In genomic region chr18:54712315-54712714, GRCh38 we compare ENCODE assay signal across 11 cellular contexts.
DNase-seq lines count a peak whose midpoint lies in the region; ATAC-seq, FAIRE-seq and TF ChIP-seq lines count a peak whose summit lies in the region.
"Had no signal": no experiment of that assay in that cellular context is flagged by ENCODE, and none has a peak within 500 bp of the region (broad histone marks: within the 10 kb centered on the region; RNA-seq: fewer than 3 reads in every experiment).

No MANE protein-coding gene starts in this region.

- H3K27me3 Mint-ChIP-seq in stimulated activated memory B cell treated with anti-CD40 and anti-IgM and Interleukin-4, amounts not matched to agents 10 μg/mL and 1 μg/mL and 100 μg/mL, for 72 hours: peaks cover 19% of the 10 kb centered on the region

- H4K20me1 ChIP-seq in endothelial cell of umbilical vein (replicated peaks; ENCODE audit: control insufficient read depth, extremely low read depth, insufficient read depth, low read length): no peaks in the 10 kb centered on the region

- CTCF ChIA-PET in endothelial cell of umbilical vein (lab: Charles Lee): interaction anchor here (0.7 to 1.3 kb wide), 4 partner anchors 15 to 117 kb away, joined by 3 read pairs; no protein-coding TSS in a partner anchor

- no peak for ATAC-seq in stimulated activated memory B cell treated with anti-CD40 and anti-IgM and Interleukin-4, amounts not matched to agents 10 μg/mL and 1 μg/mL and 100 μg/mL, for 72 hours
- no peak for ATAC-seq in HG03354 (IDR thresholded peaks at IDR 0.05; ENCODE audit: poor library complexity, severe bottlenecking, unreplicated experiment)
- ATAC-seq in HG03025 (IDR thresholded peaks at IDR 0.05; ENCODE audit: low FRiP score, unreplicated experiment): no peak

- no peak overlapping the region for H3K9ac ChIP-seq in endothelial cell of umbilical vein (replicated peaks; ENCODE audit: extremely low read depth, insufficient read depth, low read length)

- no peaks in the 10 kb centered on the region for H3K9me1 ChIP-seq in endothelial cell of umbilical vein (replicated peaks; ENCODE audit: control insufficient read depth, extremely low read depth, insufficient read depth, low read length)

- H3K27ac ChIP-seq in endothelial cell of umbilical vein (ENCODE audit: insufficient read depth, low read depth, low read length): peak overlapping the region; percentile 32
- H3K27ac ChIP-seq: WERI-Rb-1 had no signal

- peak; percentile 90 for FAIRE-seq in endothelial cell of umbilical vein (lab: Jason Lieb, UNC)

- H3K4me1 ChIP-seq in endothelial cell of umbilical vein (ENCODE audit: control insufficient read depth, extremely low read depth, insufficient read depth, low read length): peaks cover 13% of the 10 kb centered on the region

- H3K79me2 ChIP-seq in endothelial cell of umbilical vein (ENCODE audit: control insufficient read depth, insufficient read depth, low read length): no peaks in the 10 kb centered on the region

- peak; percentile 38 for DNase-seq in activated CD4-positive, alpha-beta T cell treated with anti-CD3 and anti-CD28 coated beads for 48 hours
- DNase-seq in activated CD4-positive, alpha-beta T cell treated with anti-CD3 and anti-CD28 coated beads for 4 hours: no peak
- DNase-seq in RKO (ENCODE audit: low spot score): peak; percentile 8
- peak; percentile 76 for DNase-seq in endothelial cell of umbilical vein (ENCODE audit: low read depth, low spot score)
- peak; percentile 20 for DNase-seq in pulmonary artery endothelial cell (ENCODE audit: low read depth, low spot score)
- DNase-seq: activated naive CD8-positive, alpha-beta T cell treated with anti-CD3 and anti-CD28 coated beads, Interleukin-2, amount 10 ng/mL, durations not matched to agents 7 days and 5 days; NCI-H1436; WERI-Rb-1 had no signal

- H3K9me3 ChIP-seq in endothelial cell of umbilical vein (replicated peaks; ENCODE audit: control insufficient read depth, insufficient read depth, low read length): no peaks in the 10 kb centered on the region

- no peaks in the 10 kb centered on the region for H3K27me3 ChIP-seq in endothelial cell of umbilical vein (ENCODE audit: control insufficient read depth in 2 of 2, insufficient read depth in 2 of 2, low read length in 2 of 2)

- dilution Hi-C loops in endothelial cell of umbilical vein (cut with MboI; ENCODE audit: extremely low pct_ligation_motif_present, low sequenced_read_pairs): no loop called here

- H3K4me2 ChIP-seq in endothelial cell of umbilical vein (ENCODE audit: insufficient read depth, low read length): no peak overlapping the region

- no peaks in the 10 kb centered on the region for H3K9me3 Mint-ChIP-seq in stimulated activated memory B cell treated with anti-CD40 and anti-IgM and Interleukin-4, amounts not matched to agents 10 μg/mL and 1 μg/mL and 100 μg/mL, for 72 hours

- intact Hi-C loops in endothelial cell of umbilical vein (cut with micrococcal nuclease): no loop called here

- peaks cover 2% of the 10 kb centered on the region for H3K4me1 Mint-ChIP-seq in stimulated activated memory B cell treated with anti-CD40 and anti-IgM and Interleukin-4, amounts not matched to agents 10 μg/mL and 1 μg/mL and 100 μg/mL, for 72 hours

- H3K27ac Mint-ChIP-seq in stimulated activated memory B cell treated with anti-CD40 and anti-IgM and Interleukin-4, amounts not matched to agents 10 μg/mL and 1 μg/mL and 100 μg/mL, for 72 hours: no peak overlapping the region
- H3K27ac Mint-ChIP-seq: activated naive CD8-positive, alpha-beta T cell treated with anti-CD3 and anti-CD28 coated beads, Interleukin-2, amount 10 ng/mL, durations not matched to agents 7 days and 5 days had no signal

- no peak for TF ChIP-seq CTCF in endothelial cell of umbilical vein (IDR thresholded peaks at IDR 0.05; ENCODE audit: extremely low read depth in 1 of 2, insufficient read depth in 1 of 2, low read depth in 1 of 2, low read length in 2 of 2)

- no peak overlapping the region for H3K4me3 Mint-ChIP-seq in stimulated activated memory B cell treated with anti-CD40 and anti-IgM and Interleukin-4, amounts not matched to agents 10 μg/mL and 1 μg/mL and 100 μg/mL, for 72 hours

- no peaks in the 10 kb centered on the region for H3K36me3 ChIP-seq in endothelial cell of umbilical vein (ENCODE audit: control insufficient read depth in 2 of 2, extremely low read depth in 1 of 2, insufficient read depth in 2 of 2, low read length in 2 of 2)
- H3K36me3 ChIP-seq: WERI-Rb-1 had no signal

- POLR2A ChIA-PET in endothelial cell of umbilical vein (lab: Charles Lee): no interaction called here

- no TSS peak for BruUV-seq in endothelial cell of umbilical vein (replicated peaks; lab: Mats Ljungman, UMichigan)

- H3K36me3 Mint-ChIP-seq in stimulated activated memory B cell treated with anti-CD40 and anti-IgM and Interleukin-4, amounts not matched to agents 10 μg/mL and 1 μg/mL and 100 μg/mL, for 72 hours: no peaks in the 10 kb centered on the region
- H3K36me3 Mint-ChIP-seq: activated naive CD8-positive, alpha-beta T cell treated with anti-CD3 and anti-CD28 coated beads, Interleukin-2, amount 10 ng/mL, durations not matched to agents 7 days and 5 days had no signal

- TF ChIP-seq POLR2A in endothelial cell of umbilical vein (IDR thresholded peaks at IDR 0.05; ENCODE audit: low read depth, low read length): no peak

- H2AFZ ChIP-seq in endothelial cell of umbilical vein (ENCODE audit: low read depth, low read length): no peak overlapping the region

- no peak overlapping the region for H3K4me3 ChIP-seq in endothelial cell of umbilical vein (replicated peaks in 1 of 3; ENCODE audit: insufficient read depth in 1 of 3, low read depth in 1 of 3, low read length in 3 of 3)

TF ChIP-seq in endothelial cell of umbilical vein, 7 proteins besides CTCF, POLR2A, EP300 and RAD21:
- TF ChIP-seq MAX (IDR thresholded peaks at IDR 0.05; ENCODE audit: insufficient read depth, insufficient read length) (no peak), POLR2AphosphoS5 (IDR thresholded peaks at IDR 0.05; ENCODE audit: insufficient read depth, low read depth, low read length) (no peak), FOS (IDR thresholded peaks at IDR 0.05; ENCODE audit: borderline replicate concordance, insufficient read depth, low read length) (peak; percentile 89), GATA2 (IDR thresholded peaks at IDR 0.05; ENCODE audit: insufficient read depth, insufficient read length, low read depth, low read length) (peak; percentile 25), JUN (IDR thresholded peaks at IDR 0.05; ENCODE audit: borderline replicate concordance, insufficient read depth, insufficient read length, low read depth) (peak; percentile 65)

Comparison
In these comparisons a context has a peak if more than half of its experiments do, and no peak if none do; other contexts are left out.
1. DNase-seq: peak in activated CD4-positive, alpha-beta T cell treated with anti-CD3 and anti-CD28 coated beads for 48 hours (single experiment), RKO (single experiment), endothelial cell of umbilical vein (single experiment) and pulmonary artery endothelial cell (single experiment); none in activated CD4-positive, alpha-beta T cell treated with anti-CD3 and anti-CD28 coated beads for 4 hours (0 of 2).